Comparison of ENCODE assay signal across 8 cellular contexts in the genomic region with DNA sequence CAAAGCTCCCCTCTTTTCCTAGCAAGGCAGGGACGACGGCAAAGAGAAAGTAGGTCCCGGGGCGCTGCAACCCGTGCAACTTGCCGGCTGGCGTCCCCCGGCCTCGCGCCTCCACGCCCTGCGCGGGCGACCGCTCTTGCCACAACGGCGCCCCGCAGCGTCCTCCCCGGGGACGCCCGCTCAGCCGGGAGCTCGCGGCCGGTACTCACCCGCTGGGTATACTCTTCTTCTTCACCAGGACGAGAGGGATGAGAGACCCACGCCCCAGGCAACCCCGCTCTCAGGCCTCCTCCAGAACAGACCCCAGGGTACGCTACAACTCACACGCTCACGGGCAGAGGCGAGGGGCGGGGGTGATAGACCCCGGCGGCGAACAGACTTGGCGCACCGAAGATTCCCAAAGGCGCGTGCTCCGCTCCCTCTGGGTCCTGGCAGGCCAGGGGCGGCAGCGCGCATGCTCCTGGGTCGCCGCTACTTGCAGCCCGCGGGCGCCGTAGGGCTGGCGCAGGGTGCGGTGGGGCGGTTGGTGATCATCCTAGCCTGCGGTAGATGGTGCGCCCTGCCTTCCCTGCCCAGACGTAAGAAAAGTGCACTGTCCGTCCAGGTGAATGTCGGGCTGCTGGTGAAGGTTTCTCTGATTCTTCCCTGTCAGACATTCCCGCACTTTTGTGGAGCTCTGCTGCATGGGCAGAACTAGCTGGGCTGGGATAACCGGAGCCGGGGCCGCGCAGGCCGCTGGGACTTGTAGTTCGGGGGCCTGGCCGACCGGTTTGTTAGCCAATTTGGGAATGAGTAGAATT. TPM values are rescaled to one million over a fixed set of nuclear protein-coding genes. Genes with fewer than 3 reads are reported as not detected.
DNase-seq lines count a peak whose midpoint lies in the region; ATAC-seq and TF ChIP-seq lines count a peak whose summit lies in the region.

Gene CC2D2B (plus strand): TSS at position 522 of the 800 bp plus-strand sequence. CDS start 3,349 bp downstream, outside the sequence.

- H3K4me1 ChIP-seq in MM.1S (ENCODE audit: low read length) (peaks cover 22% of the 10 kb centered on the region), adrenal gland (replicated peaks in 1 of 2) (peaks cover 23 to 30% of the 10 kb centered on the region in 2 donors), heart right ventricle (peaks cover 0 to 11% (median 5%) of the 10 kb centered on the region in 9 donors)

- H3K36me3 ChIP-seq in MM.1S (replicated peaks; ENCODE audit: insufficient read depth, low read length), result no peaks in the 10 kb centered on the region
- H3K36me3 ChIP-seq in SU-DHL-6 (ENCODE audit: low read length), result 0 out of 2 replicates have a peak, but pooled peaks cover 4% of the 10 kb centered on the region
- H3K36me3 ChIP-seq in adrenal gland (replicated peaks in 1 of 2), result peaks cover 0 to 4% of the 10 kb centered on the region in 2 donors
- H3K36me3 ChIP-seq in heart right ventricle, result peaks cover 0 to 18% (median 0%) of the 10 kb centered on the region in 9 donors

- H3K27ac ChIP-seq in MM.1S (ENCODE audit: low read length), result peak within 1 kb of the TSS; percentile 68; the same call in 1 of the 2 replicates
- H3K27ac ChIP-seq in SU-DHL-6 (ENCODE audit: low read depth, low read length), result peak within 1 kb of the TSS; percentile 34
- H3K27ac ChIP-seq in adrenal gland, result peak within 1 kb of the TSS; percentile 75 to 93 (median 85)
- peak within 1 kb of the TSS in 9 of 10 donors; percentile 54 to 87 (median 77) for H3K27ac ChIP-seq in heart right ventricle

- TF ChIP-seq POLR2A in adrenal gland (IDR thresholded peaks at IDR 0.05), result peak in 1 of 2 donors; percentile 51

- peak; percentile 18 for TF ChIP-seq CTCF in GM10266 (IDR thresholded peaks at IDR 0.05; ENCODE audit: control insufficient read depth, insufficient read depth, low read depth, missing control alignments)
- peak; percentile 13; the same call in 1 of the 2 replicates for TF ChIP-seq CTCF in MM.1S (IDR thresholded peaks at IDR 0.05; ENCODE audit: low read length)
- peak; percentile 19 for TF ChIP-seq CTCF in SU-DHL-6 (IDR thresholded peaks at IDR 0.05; ENCODE audit: insufficient read depth, low read length, poor library complexity, severe bottlenecking)
- TF ChIP-seq CTCF in adrenal gland (IDR thresholded peaks at IDR 0.05), result peak in 2 of 6 experiments; percentile 16 to 18
- peak in 1 of 9 donors; percentile 13 for TF ChIP-seq CTCF in heart right ventricle (IDR thresholded peaks at IDR 0.05)

- H2AFZ ChIP-seq in MM.1S (ENCODE audit: low read length) (peak within 1 kb of the TSS; percentile 95), SU-DHL-6 (ENCODE audit: low read depth, low read length, severe bottlenecking) (peak within 1 kb of the TSS; percentile 97)

- no peaks in the 10 kb centered on the region for H3K9me3 ChIP-seq in MM.1S (replicated peaks; ENCODE audit: insufficient read depth, low read length)
- no peaks in the 10 kb centered on the region for H3K9me3 ChIP-seq in SU-DHL-6 (ENCODE audit: insufficient read depth, low read length)
- H3K9me3 ChIP-seq in adrenal gland (replicated peaks in 1 of 3), result no peaks in the 10 kb centered on the region
- no peaks in the 10 kb centered on the region for H3K9me3 ChIP-seq in heart right ventricle

- H3K9me2 ChIP-seq in MM.1S (replicated peaks; ENCODE audit: insufficient read depth, low read length), result no peaks in the 10 kb centered on the region
- H3K9me2 ChIP-seq in SU-DHL-6 (replicated peaks; ENCODE audit: insufficient read depth, low read length), result no peaks in the 10 kb centered on the region

- no peaks in the 10 kb centered on the region for H4K20me1 ChIP-seq in MM.1S (ENCODE audit: insufficient read depth, low read length)
- H4K20me1 ChIP-seq in SU-DHL-6 (ENCODE audit: low read depth, low read length), result no peaks in the 10 kb centered on the region

- H3F3A ChIP-seq in MM.1S (ENCODE audit: insufficient read depth, low read length), result peaks cover 10% of the 10 kb centered on the region
- H3F3A ChIP-seq in SU-DHL-6 (ENCODE audit: insufficient read depth), result no peaks in the 10 kb centered on the region

- H3K79me2 ChIP-seq in MM.1S (ENCODE audit: low read length) (no peaks in the 10 kb centered on the region), SU-DHL-6 (ENCODE audit: insufficient read depth, low read length) (peaks cover 12% of the 10 kb centered on the region; the same call in 1 of the 2 replicates)

- H3K4me3 ChIP-seq in MM.1S (ENCODE audit: low read length) (peak within 1 kb of the TSS; percentile 88), SU-DHL-6 (ENCODE audit: insufficient read depth, low read length, poor library complexity, severe bottlenecking) (peak within 1 kb of the TSS; percentile 86), adrenal gland (peak within 1 kb of the TSS; percentile 19 to 80 (median 58)), heart right ventricle (peak within 1 kb of the TSS; percentile 49 to 89 (median 70))

- H3K4me2 ChIP-seq in MM.1S (ENCODE audit: low read depth, low read length) (peak within 1 kb of the TSS; percentile 84), SU-DHL-6 (ENCODE audit: low read depth, low read length, poor library complexity, severe bottlenecking) (peak within 1 kb of the TSS; percentile 76)

- peak; percentile 74 for DNase-seq in GM10266 (ENCODE audit: extremely low spot score)
- DNase-seq in HCEC 1CT, result peak; percentile 85
- DNase-seq in MM.1S, result peak; percentile 81
- peak; percentile 82 to 91 (median 86) for DNase-seq in adrenal gland
- DNase-seq in heart right ventricle, result peak; percentile 79 to 83
- peak; percentile 81 to 98 (median 87) for DNase-seq in posterior cingulate gyrus
- peak; percentile 84 for DNase-seq in ureter (ENCODE audit: low spot score)

- intact Hi-C loops in adrenal gland (cut with DNase I) (no loop called here), heart right ventricle (cut with DNase I) (no loop called here), posterior cingulate gyrus (cut with DNase I) (loop anchor here (2.0 to 5.0 kb wide), 2 partner anchors 183 to 215 kb away; partner anchors contain the start of gene TCTN3)

- peak within 1 kb of the TSS; percentile 75 for H3K9ac ChIP-seq in MM.1S (ENCODE audit: low read length)
- peak within 1 kb of the TSS; percentile 80 for H3K9ac ChIP-seq in SU-DHL-6 (ENCODE audit: low read length)

- 0% methylated on average over 13 to 69 of the region's 69 CpGs for WGBS in adrenal gland, 4 donors
- 0% methylated on average over 69 of the region's 69 CpGs for WGBS in heart right ventricle, 2 donors

- H3K27me3 ChIP-seq in MM.1S (replicated peaks; ENCODE audit: insufficient read depth, low read length), result no peaks in the 10 kb centered on the region
- no peaks in the 10 kb centered on the region for H3K27me3 ChIP-seq in SU-DHL-6 (ENCODE audit: low read length)
- H3K27me3 ChIP-seq in adrenal gland, result no peaks in the 10 kb centered on the region
- H3K27me3 ChIP-seq in heart right ventricle, result no peaks in the 10 kb centered on the region

- peak; percentile 95 to 99 (median 98) for ATAC-seq in heart right ventricle

RNA-seq across cellular contexts. Expression of gene CC2D2B, which starts in this region (rescaled TPM):
- total RNA-seq in adrenal gland (1 to 10 TPM in 3 of 8 donors, under 1 TPM in 4, not detected in 1; 0.66 to 2.7 (median 0.99) TPM), heart right ventricle (1 to 10 TPM in 3 of 10 donors, under 1 TPM in 7; 0.51 to 1.8 (median 0.79) TPM), ureter (7.0 TPM)
- polyA plus RNA-seq in adrenal gland (1 to 10 TPM in 1 of 3 donors, under 1 TPM in 2; 0.29 to 1.5 (median 0.81) TPM), heart right ventricle (1 to 10 TPM in 1 of 2 donors, under 1 TPM in 1; 0.14 to 1.7 TPM)

Comparison
In these comparisons a context has a peak if more than half of its experiments do, and no peak if none do; other contexts are left out.
1. Peak in every context shown above with its lines: DNase-seq, ATAC-seq, H3K4me3 ChIP-seq and H3K27ac ChIP-seq.
2. H3K27ac ChIP-seq: peak in every context shown above with its lines; median percentile 85 in adrenal gland; 77 in heart right ventricle; 68 in MM.1S; 34 in SU-DHL-6.